In the genomic region with DNA sequence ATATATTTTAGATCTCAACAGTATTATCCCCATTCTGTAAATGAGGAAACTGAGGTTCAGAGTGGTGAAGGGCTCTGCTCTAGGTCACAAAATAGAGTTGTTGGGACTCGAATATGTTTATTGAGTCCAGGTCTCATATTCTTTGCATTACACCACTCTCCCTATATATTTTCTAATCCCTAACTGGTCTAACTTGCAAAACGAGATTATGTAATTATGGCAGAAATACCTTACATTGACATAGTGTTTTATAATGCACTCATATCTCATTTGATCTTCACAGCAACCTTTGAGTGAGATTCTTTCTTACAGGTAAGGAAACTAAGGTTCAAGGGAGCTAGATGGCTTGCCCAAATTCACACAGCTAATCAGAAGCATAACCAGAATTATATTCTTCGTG, we compare ENCODE assay signal across 21 cellular contexts.
"Had no signal": no experiment of that assay in that cellular context is flagged by ENCODE, and none has a peak within 500 bp of the region (broad histone marks: within the 10 kb centered on the region; RNA-seq: fewer than 3 reads in every experiment).

No MANE protein-coding gene starts in this region.

- H3K4me1 ChIP-seq: Peyer's patch had no signal

- H3K4me3 ChIP-seq: MG63, Peyer's patch had no signal

- H3K36me3 ChIP-seq: MG63, Peyer's patch had no signal

- H3K9me3 ChIP-seq: MG63, Peyer's patch, SK-N-SH had no signal

- DNase-seq: KBM-7, MG63, NCI-H1092, NCI-H1105 treated with DMSO at 0.1 percent for 48 hours, NCI-H1417 treated with DMSO at 0.1 percent for 48 hours, NCI-H187, NCI-H2029, NCI-H2081 treated with DMSO at 0.1 percent for 48 hours, NCI-H2171, NCI-H226, NCI-H446, NCI-H510A, NCI-H524 treated with DMSO at 0.1 percent for 48 hours, NCI-H69, NCI-H774, Peyer's patch, SHP77 treated with DMSO at 0.1 percent for 48 hours, SK-N-SH, SW 1271 had no signal

- H3K9me2 ChIP-seq: SK-N-SH had no signal

- H3K27me3 ChIP-seq: MG63, Peyer's patch had no signal

- H3K9ac ChIP-seq: SK-N-SH had no signal

- H3K27ac ChIP-seq: HL-60, Peyer's patch had no signal

- H3K4me2 ChIP-seq: SK-N-SH had no signal

- ATAC-seq: Right ventricle myocardium inferior had no signal
